In the genomic region with DNA sequence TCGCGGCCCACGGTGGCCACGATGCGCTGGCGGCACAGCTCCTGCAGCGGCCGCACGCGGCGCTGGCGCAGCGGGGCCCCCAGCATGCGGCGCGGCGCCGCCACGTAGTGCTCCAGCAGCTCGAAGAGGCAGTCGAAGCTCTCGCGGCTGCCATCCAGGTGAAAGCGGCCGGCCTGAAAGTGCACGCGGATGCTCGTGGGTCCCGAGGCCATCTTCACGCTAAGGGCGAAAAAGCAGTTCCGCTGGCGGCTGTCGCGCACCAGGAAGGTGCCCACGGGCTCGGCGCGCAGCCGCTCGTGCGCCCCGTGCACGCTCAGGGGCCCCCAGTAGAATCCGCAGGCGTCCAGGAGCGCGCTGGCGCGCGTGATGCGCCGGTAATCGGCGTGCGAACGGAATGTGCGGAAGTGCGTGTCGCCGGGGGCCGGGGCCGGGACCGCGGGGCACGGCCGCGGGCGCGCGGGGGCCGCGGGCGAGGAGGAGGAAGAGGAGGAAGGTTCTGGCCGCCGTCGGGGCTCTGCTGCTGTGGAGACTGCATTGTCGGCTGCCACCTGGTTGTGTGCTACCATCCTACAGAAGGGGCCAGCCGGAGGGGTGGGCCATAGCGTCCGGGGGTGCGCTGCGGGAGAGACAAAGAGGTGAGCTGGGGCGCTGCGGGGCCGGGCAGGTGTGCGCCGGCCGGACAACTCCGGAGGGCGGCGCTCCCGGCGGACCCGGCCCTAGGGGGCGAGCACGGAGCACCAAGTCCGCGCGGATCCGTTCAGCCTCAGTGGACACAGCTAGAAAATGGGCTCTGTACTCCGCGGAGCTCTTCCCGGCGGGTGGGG, we compare ENCODE assay signal across 9 cellular contexts. TPM values are rescaled to one million over a fixed set of nuclear protein-coding genes. Genes with fewer than 3 reads are reported as not detected.
DNase-seq lines count a peak whose midpoint lies in the region; ATAC-seq, FAIRE-seq and TF ChIP-seq lines count a peak whose summit lies in the region.
"Had no signal": no experiment of that assay in that cellular context is flagged by ENCODE, and none has a peak within 500 bp of the region (broad histone marks: within the 10 kb centered on the region; RNA-seq: fewer than 3 reads in every experiment).

No MANE protein-coding gene starts in this region.

- WGBS in transverse colon (ENCODE audit: low coverage in 1 of 2), 2 donors: 1% methylated on average over 79 of the region's 105 CpGs; no CpG with 5 or more reads in 1 of the 2 donors

- DNase-seq in MG63 (peak; percentile 44), transverse colon (peak; percentile 60), D721Med (ENCODE audit: insufficient read length, low spot score) (no peak)
- DNase-seq in activated CD4-positive, alpha-beta T cell treated with anti-CD3 and anti-CD28 coated beads, Interleukin-2, amount 50 U/mL, for 4 hours: peak; percentile 52 to 53

- peak overlapping the region; percentile 98 for H3K4me2 ChIP-seq in BLaER1

- peak; percentile 0 for ATAC-seq in GM19328 (IDR thresholded peaks at IDR 0.05; ENCODE audit: unreplicated experiment)

- H4K20me1 ChIP-seq in BLaER1: peaks cover 46% of the 10 kb centered on the region

- intact Hi-C loops in transverse colon (cut with DNase I; ENCODE audit: low total_unique reads): loop anchor here (1.0 to 10.0 kb wide), 4 partner anchors 100 to 282 kb away; no protein-coding TSS in a partner anchor

- H3K4me3 ChIP-seq in BLaER1 (peak overlapping the region; percentile 75), MG63 (peak overlapping the region; percentile 80), endocrine pancreas (ENCODE audit: control insufficient read depth, insufficient read depth, low read length) (no peak overlapping the region), mucosa of stomach (ENCODE audit: low read length) (peak overlapping the region; percentile 69), transverse colon (peak overlapping the region; percentile 74 to 96 (median 81))

- H3K27ac ChIP-seq in BLaER1 (peak overlapping the region; percentile 79), transverse colon (peak overlapping the region; percentile 96 to 99 (median 98))

- TF ChIP-seq POLR2A in transverse colon (IDR thresholded peaks at IDR 0.05): no peak

- no peaks in the 10 kb centered on the region for H3K27me3 ChIP-seq in BLaER1
- H3K27me3 ChIP-seq in MG63: no peaks in the 10 kb centered on the region
- H3K27me3 ChIP-seq in endocrine pancreas (ENCODE audit: control insufficient read depth, insufficient read depth, low read length): no peaks in the 10 kb centered on the region
- H3K27me3 ChIP-seq in mucosa of stomach (ENCODE audit: control insufficient read depth, insufficient read depth, low read length): no peaks in the 10 kb centered on the region
- no peaks in the 10 kb centered on the region for H3K27me3 ChIP-seq in transverse colon

- H3K9ac ChIP-seq in BLaER1 (peak overlapping the region; percentile 85), endocrine pancreas (ENCODE audit: control insufficient read depth, insufficient read depth, low read length) (peak overlapping the region; percentile 48), mucosa of stomach (ENCODE audit: low read length) (peak overlapping the region; percentile 67)

- TF ChIP-seq EP300 in transverse colon (IDR thresholded peaks at IDR 0.05; ENCODE audit: low read depth): no peak

- H3K4me1 ChIP-seq in BLaER1 (peaks cover 73% of the 10 kb centered on the region), endocrine pancreas (ENCODE audit: control insufficient read depth, insufficient read depth, low read length) (no peaks in the 10 kb centered on the region), mucosa of stomach (ENCODE audit: control insufficient read depth, insufficient read depth, low read length) (peaks cover 19% of the 10 kb centered on the region), transverse colon (peaks cover 16 to 44% (median 35%) of the 10 kb centered on the region in 4 donors)

- in situ Hi-C loops in transverse colon (cut with MboI; ENCODE audit: low pct_ligation_motif_present in 1 of 4, low pct_unique_long_range_greater_than_20kb in 1 of 4, low sequenced_read_pairs in 3 of 4): loop anchor here (5.0 to 25.0 kb wide), 3 partner anchors 107 to 290 kb away; no protein-coding TSS in a partner anchor

- TF ChIP-seq CTCF in transverse colon (IDR thresholded peaks at IDR 0.05) (peak in 2 of 5 experiments; percentile 15 to 32), D721Med (IDR thresholded peaks at IDR 0.05; ENCODE audit: insufficient read depth, missing control alignments) (no peak)

- H3K36me3 ChIP-seq in BLaER1: no peaks in the 10 kb centered on the region
- peaks cover 4% of the 10 kb centered on the region for H3K36me3 ChIP-seq in MG63
- no peaks in the 10 kb centered on the region for H3K36me3 ChIP-seq in endocrine pancreas (ENCODE audit: control insufficient read depth, insufficient read depth, low read length)
- H3K36me3 ChIP-seq in mucosa of stomach (ENCODE audit: control insufficient read depth, insufficient read depth, low read length): no peaks in the 10 kb centered on the region
- H3K36me3 ChIP-seq in transverse colon: no peaks in the 10 kb centered on the region

- H3K9me3 ChIP-seq in BLaER1 (no peaks in the 10 kb centered on the region), MG63 (no peaks in the 10 kb centered on the region), endocrine pancreas (ENCODE audit: control insufficient read depth, low read length) (no peaks in the 10 kb centered on the region), mucosa of stomach (ENCODE audit: control insufficient read depth, low read length) (no peaks in the 10 kb centered on the region), transverse colon (no peaks in the 10 kb centered on the region)

- FAIRE-seq in D721Med (lab: Jason Lieb, UNC): no peak

RNA-seq across cellular contexts. Expression of gene SOCS1, which starts 0.9 kb away (rescaled TPM):
- total RNA-seq in MG63 (2014; rRNA removed; shearing (Covaris generic); ENCODE audit: low replicate concordance): 0.16 TPM in 1 of 2 replicates, not detected in the other
- 10 to 100 TPM in 2 of 4 donors, 1 to 10 TPM in 2; 2.2 to 17.6 (median 10.8) TPM for total RNA-seq in transverse colon

RNA-seq across cellular contexts. Expression of gene TNP2, which starts 14.0 kb away (rescaled TPM):
- total RNA-seq in MG63 (2014; rRNA removed; shearing (Covaris generic); ENCODE audit: low replicate concordance): not detected in 2 replicates
- not detected for total RNA-seq in transverse colon
- total RNA-seq: temporal lobe had no signal

RNA-seq across cellular contexts. Expression of gene PRM3, which starts 18.3 kb away (rescaled TPM):
- not detected in 2 replicates for total RNA-seq in MG63 (2014; rRNA removed; shearing (Covaris generic); ENCODE audit: low replicate concordance)
- total RNA-seq in transverse colon: not detected
- total RNA-seq: temporal lobe had no signal

RNA-seq across cellular contexts. Expression of gene PRM2, which starts 21.2 kb away (rescaled TPM):
- total RNA-seq in MG63 (2014; rRNA removed; shearing (Covaris generic); ENCODE audit: low replicate concordance): not detected in 2 replicates
- total RNA-seq in transverse colon: not detected
- total RNA-seq: temporal lobe had no signal

RNA-seq across cellular contexts. Expression of gene PRM1, which starts 26.0 kb away (rescaled TPM):
- total RNA-seq in MG63 (2014; rRNA removed; shearing (Covaris generic); ENCODE audit: low replicate concordance): not detected in 2 replicates
- total RNA-seq in transverse colon: not detected
- total RNA-seq: temporal lobe had no signal
